Comparison of ENCODE assay signal across 8 cellular contexts in the genomic region with DNA sequence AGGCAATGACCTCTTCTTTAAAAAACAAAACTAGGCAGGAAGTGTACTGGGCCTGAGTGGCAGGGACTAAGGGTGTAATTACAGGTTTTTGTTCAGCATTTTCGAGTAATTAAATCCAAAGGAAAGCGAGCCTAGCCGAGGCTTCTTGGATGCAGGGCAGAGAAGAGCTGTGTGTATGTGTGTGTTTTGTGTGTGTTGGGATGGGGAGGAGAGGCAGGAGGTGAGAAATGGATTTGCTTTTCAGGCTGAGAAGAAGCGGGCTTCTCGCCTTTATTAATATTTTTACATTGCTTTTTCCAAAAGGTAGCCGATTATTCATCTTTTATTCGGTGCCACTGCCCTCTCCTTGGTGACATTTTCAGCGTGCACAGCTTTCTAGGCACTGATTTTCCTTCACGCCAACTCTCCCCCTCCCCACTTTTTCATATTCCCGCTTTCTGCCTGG. TPM values are rescaled to one million over a fixed set of nuclear protein-coding genes. Genes with fewer than 3 reads are reported as not detected.
DNase-seq lines count a peak whose midpoint lies in the region; ATAC-seq and TF ChIP-seq lines count a peak whose summit lies in the region.

No MANE protein-coding gene starts in this region.

- intact Hi-C loops in MCF 10A (cut with micrococcal nuclease) = no loop called here

- peak overlapping the region in 6 of 7 donors; percentile 11 to 89 (median 69) for H3K4me3 Mint-ChIP-seq in CD8-positive, alpha-beta memory T cell
- no peak overlapping the region for H3K4me3 Mint-ChIP-seq in MCF 10A (ENCODE audit: unreplicated experiment)

- no peaks in the 10 kb centered on the region for H3K9me3 ChIP-seq in CD8-positive, alpha-beta memory T cell (ENCODE audit: low read length)
- no peaks in the 10 kb centered on the region for H3K9me3 ChIP-seq in neuron (ENCODE audit: low read length)

- H3K9me3 Mint-ChIP-seq in CD8-positive, alpha-beta memory T cell = no peaks in the 10 kb centered on the region
- H3K9me3 Mint-ChIP-seq in MCF 10A (ENCODE audit: unreplicated experiment) = no peaks in the 10 kb centered on the region

- ATAC-seq in GM21423 (IDR thresholded peaks at IDR 0.05; ENCODE audit: unreplicated experiment) (no peak), GM21515 (IDR thresholded peaks at IDR 0.05; ENCODE audit: unreplicated experiment) (no peak)

- H3K4me1 Mint-ChIP-seq in CD8-positive, alpha-beta memory T cell = peaks cover 78 to 93% (median 91%) of the 10 kb centered on the region in 3 donors
- peaks cover 43% of the 10 kb centered on the region for H3K4me1 Mint-ChIP-seq in MCF 10A (ENCODE audit: insufficient read depth, unreplicated experiment)

- H2AFZ ChIP-seq in neuron (ENCODE audit: low read depth, low read length) = no peak overlapping the region

- H3K27ac ChIP-seq in CD8-positive, alpha-beta memory T cell (ENCODE audit: low read depth, low read length) = no peak overlapping the region

- no peak for TF ChIP-seq POLR2A in erythroblast (IDR thresholded peaks at IDR 0.05; ENCODE audit: low read length)

- CTCF ChIA-PET in CD8-positive, alpha-beta memory T cell (lab: Charles Lee) = interaction anchor here (1.3 to 2.9 kb wide), 3 partner anchors 10 to 162 kb away, joined by 4 to 9 read pairs (median 4); a partner anchor contains a TSS
- CTCF ChIA-PET in MCF 10A (lab: Yijun Ruan, JAX) = interaction anchor here (0.6 to 1.7 kb wide), 4 partner anchors 26 to 161 kb away, joined by 3 to 4 read pairs (median 3); no protein-coding TSS in a partner anchor

- H3K27ac Mint-ChIP-seq in CD8-positive, alpha-beta memory T cell = peak overlapping the region in 7 of 8 donors; percentile 24 to 100 (median 89)
- H3K27ac Mint-ChIP-seq in MCF 10A (ENCODE audit: low read depth, unreplicated experiment) = peak overlapping the region; percentile 79

- H3K27me3 ChIP-seq in CD8-positive, alpha-beta memory T cell (ENCODE audit: insufficient read depth, low read length, poor library complexity, severe bottlenecking) = no peaks in the 10 kb centered on the region
- no peaks in the 10 kb centered on the region for H3K27me3 ChIP-seq in neuron (ENCODE audit: insufficient read depth, low read length)

- POLR2A ChIA-PET in CD8-positive, alpha-beta memory T cell (lab: Charles Lee) = interaction anchor here (4.6 kb wide), 1 partner anchor 9 kb away, joined by 62 read pairs; a partner anchor contains a TSS
- POLR2A ChIA-PET in MCF 10A (lab: Yijun Ruan, JAX) = interaction anchor here (0.7 to 17.6 kb wide), 4 partner anchors 6 to 1584 kb away, joined by 3 to 721 read pairs (median 4); a partner anchor contains a TSS

- no peaks in the 10 kb centered on the region for H3K36me3 ChIP-seq in CD8-positive, alpha-beta memory T cell (ENCODE audit: insufficient read depth, low read length)
- no peaks in the 10 kb centered on the region for H3K36me3 ChIP-seq in neuron (ENCODE audit: insufficient read depth, low read length)

- peaks cover 72% of the 10 kb centered on the region for H3K4me1 ChIP-seq in CD8-positive, alpha-beta memory T cell (ENCODE audit: insufficient read depth, low read length)
- H3K4me1 ChIP-seq in neuron (ENCODE audit: insufficient read depth, low read length) = peaks cover 77% of the 10 kb centered on the region

- H3K27me3 Mint-ChIP-seq in CD8-positive, alpha-beta memory T cell = peaks cover 0 to 2% of the 10 kb centered on the region in 2 donors
- no peaks in the 10 kb centered on the region for H3K27me3 Mint-ChIP-seq in MCF 10A (ENCODE audit: insufficient read depth, unreplicated experiment)

- peak overlapping the region; percentile 19 for H3K4me3 ChIP-seq in CD8-positive, alpha-beta memory T cell (ENCODE audit: low read length)
- peak overlapping the region; percentile 28 for H3K4me3 ChIP-seq in neuron (ENCODE audit: low read length)

- DNase-seq in CD8-positive, alpha-beta memory T cell = no peak
- DNase-seq in NCI-H1436 (lab: John Stamatoyannopoulos, UW) = peak; percentile 57
- DNase-seq in MCF 10A (ENCODE audit: unreplicated experiment) = no peak
- DNase-seq in erythroblast (lab: John Stamatoyannopoulos, UW) = no peak
- DNase-seq in NCI-H446 (lab: John Stamatoyannopoulos, UW) = no peak

- peaks cover 0 to 1% (median 0%) of the 10 kb centered on the region in 3 donors for H3K36me3 Mint-ChIP-seq in CD8-positive, alpha-beta memory T cell
- no peaks in the 10 kb centered on the region for H3K36me3 Mint-ChIP-seq in MCF 10A (ENCODE audit: insufficient read depth, unreplicated experiment)

- BruUV-seq in MCF 10A (replicated peaks; lab: Mats Ljungman, UMichigan) = no TSS peak

- no peak for TF ChIP-seq CTCF in MCF 10A (IDR thresholded peaks at IDR 0.05; ENCODE audit: unreplicated experiment)

RNA-seq across cellular contexts. Expression of a gene that starts 8.9 kb away (rescaled TPM):
- total RNA-seq in CD8-positive, alpha-beta memory T cell = 10 to 100 TPM; 25.6 to 27.2 TPM
- polyA plus RNA-seq in CD8-positive, alpha-beta memory T cell = 3.7 TPM
- 22.1 and 26.0 TPM in 2 replicates for total RNA-seq in MCF 10A (2022)
